In the genomic region with DNA sequence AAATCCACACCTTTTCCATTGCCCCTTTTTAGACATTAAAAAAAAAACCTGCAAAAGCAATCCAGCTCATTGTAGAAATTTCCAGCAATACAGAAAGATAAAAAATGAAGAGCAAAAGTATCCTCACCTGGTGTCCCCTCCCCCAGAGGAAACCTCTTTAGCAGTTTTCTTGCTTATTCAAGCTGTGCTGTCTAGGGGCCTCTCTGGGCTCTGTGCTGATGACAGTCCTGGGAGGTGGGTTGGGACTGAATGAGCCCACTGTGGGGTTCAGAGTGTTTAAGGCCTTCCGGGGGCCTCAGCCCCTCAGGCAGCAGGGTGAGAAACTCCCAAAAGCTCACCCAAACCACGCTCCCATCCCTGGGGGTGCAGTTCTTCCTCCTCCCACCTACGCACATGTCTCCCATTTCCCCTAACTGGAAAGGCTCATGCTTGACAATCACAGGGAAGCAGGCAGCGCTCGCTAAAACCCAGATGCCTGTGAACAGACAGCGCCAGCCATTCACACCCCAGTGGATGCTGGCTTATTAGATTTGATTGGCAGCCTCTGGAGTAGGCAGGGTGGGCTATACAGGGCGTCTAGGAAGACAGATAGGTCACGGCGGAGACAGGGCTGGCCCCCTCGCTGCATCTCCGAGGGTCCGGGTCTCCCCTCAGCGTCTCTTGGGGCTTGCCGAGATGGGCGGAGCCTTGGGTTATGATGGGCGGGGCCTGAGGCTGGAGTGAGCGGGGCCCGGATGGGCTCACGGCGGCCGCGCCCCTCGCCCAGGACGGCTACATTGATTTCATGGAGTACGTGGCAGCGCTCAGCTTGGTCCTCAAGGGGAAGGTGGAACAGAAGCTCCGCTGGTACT, we compare ENCODE assay signal across 9 cellular contexts. TPM values are rescaled to one million over a fixed set of nuclear protein-coding genes. Genes with fewer than 3 reads are reported as not detected.
DNase-seq lines count a peak whose midpoint lies in the region; ATAC-seq and TF ChIP-seq lines count a peak whose summit lies in the region.
"Had no signal": no experiment of that assay in that cellular context is flagged by ENCODE, and none has a peak within 500 bp of the region (broad histone marks: within the 10 kb centered on the region; RNA-seq: fewer than 3 reads in every experiment).

No MANE protein-coding gene starts in this region.

- H3K9me2 ChIP-seq in PC-3 (replicated peaks; ENCODE audit: low read length), result no peaks in the 10 kb centered on the region

- POLR2A ChIA-PET in PC-3 (lab: Charles Lee; ENCODE audit: unreplicated experiment), result no interaction called here

- H3K36me3 ChIP-seq in HAP-1 (replicated peaks) (no peaks in the 10 kb centered on the region), trophoblast cell (ENCODE audit: control insufficient read depth in 1 of 2, insufficient read depth in 2 of 2, low read length in 2 of 2) (no peaks in the 10 kb centered on the region), PC-3 (ENCODE audit: low read depth, low read length) (no peaks in the 10 kb centered on the region)
- H3K36me3 ChIP-seq: lower lobe of right lung had no signal

- H3K14ac ChIP-seq in trophoblast cell (ENCODE audit: low read length), result peak overlapping the region; percentile 10

- H3K23ac ChIP-seq in trophoblast cell (ENCODE audit: low read length), result no peak overlapping the region

- H3K4me1 ChIP-seq in HAP-1, result peaks cover 26% of the 10 kb centered on the region
- peaks cover 17 to 23% of the 10 kb centered on the region in 2 experiments for H3K4me1 ChIP-seq in trophoblast cell (ENCODE audit: control insufficient read depth in 1 of 2, insufficient read depth in 2 of 2, low read length in 2 of 2)
- H3K4me1 ChIP-seq in PC-3 (ENCODE audit: insufficient read depth, low read length), result peaks cover 8% of the 10 kb centered on the region
- H3K4me1 ChIP-seq: lower lobe of right lung had no signal

- H3K18ac ChIP-seq in trophoblast cell (ENCODE audit: low read length), result no peak overlapping the region

- H3K79me1 ChIP-seq in trophoblast cell (ENCODE audit: low read length), result peaks cover 5% of the 10 kb centered on the region

- CTCF ChIA-PET in PC-3 (lab: Charles Lee), result no interaction called here

- H3K9me3 Mint-ChIP-seq in glutamatergic neuron (ENCODE audit: unreplicated experiment), result peaks cover 2% of the 10 kb centered on the region

- no peak for TF ChIP-seq CTCF in glutamatergic neuron (IDR thresholded peaks at IDR 0.05; ENCODE audit: partially characterized antibody, unreplicated experiment)
- no peak for TF ChIP-seq CTCF in PC-3 (conservative IDR thresholded peaks at IDR 0.05; ENCODE audit: low read depth, low read length)

- no peak overlapping the region for H2BK5ac ChIP-seq in trophoblast cell (ENCODE audit: low read depth, low read length, poor library complexity)

- no CpG with 5 or more reads among the region's 27 CpGs for WGBS in trophoblast cell (ENCODE audit: extremely low coverage, insufficient coverage, insufficient read length)

- intact Hi-C loops in PC-3 (cut with micrococcal nuclease), result no loop called here

- H3K9me3 ChIP-seq in HAP-1 (no peaks in the 10 kb centered on the region), trophoblast cell (ENCODE audit: insufficient read depth, low read depth, low read length) (no peaks in the 10 kb centered on the region), PC-3 (ENCODE audit: low read length) (no peaks in the 10 kb centered on the region)
- H3K9me3 ChIP-seq: lower lobe of right lung had no signal

- H2AK5ac ChIP-seq in trophoblast cell (ENCODE audit: low read length), result no peak overlapping the region

- in situ Hi-C loops in HAP-1 (cut with MboI; ENCODE audit: low sequenced_read_pairs), result no loop called here

- H4K91ac ChIP-seq in trophoblast cell (ENCODE audit: low read depth, low read length), result peak overlapping the region; percentile 45

- H3K27me3 Mint-ChIP-seq in glutamatergic neuron (ENCODE audit: unreplicated experiment), result peaks cover 10% of the 10 kb centered on the region

- BruUV-seq in PC-3 (replicated peaks; lab: Mats Ljungman, UMichigan), result no TSS peak

- DNase-seq in HAP-1 (ENCODE audit: low spot score in 2 of 2) (peak; percentile 23 to 50), glutamatergic neuron (peak; percentile 78), trophoblast cell (no peak), NCI-H345 treated with DMSO at 0.1 percent for 48 hours (lab: John Stamatoyannopoulos, UW; ENCODE audit: unreplicated experiment) (no peak), PC-3 (no peak), NCI-H226 (no peak)
- DNase-seq in activated CD8-positive, alpha-beta memory T cell treated with anti-CD3 and anti-CD28 coated beads, Interleukin-2, amount 50 U/mL, for 48 hours, result peak; percentile 60
- DNase-seq: lower lobe of right lung had no signal

- H2AFZ ChIP-seq in trophoblast cell (ENCODE audit: insufficient read depth, low read length, poor library complexity) (no peak overlapping the region), PC-3 (ENCODE audit: low read length) (no peak overlapping the region)

- H3K4me3 Mint-ChIP-seq in glutamatergic neuron (ENCODE audit: unreplicated experiment), result peak overlapping the region; percentile 84

- H3K27ac Mint-ChIP-seq in glutamatergic neuron (ENCODE audit: unreplicated experiment), result peak overlapping the region; percentile 22

- H4K20me1 ChIP-seq in PC-3 (ENCODE audit: low read length), result no peaks in the 10 kb centered on the region

- no peaks in the 10 kb centered on the region for H3K36me3 Mint-ChIP-seq in glutamatergic neuron (ENCODE audit: unreplicated experiment)

- H3K9ac ChIP-seq in trophoblast cell (ENCODE audit: low read length), result no peak overlapping the region
- no peak overlapping the region for H3K9ac ChIP-seq in PC-3 (ENCODE audit: low read length)

- H3K79me2 ChIP-seq in trophoblast cell (ENCODE audit: control insufficient read depth, insufficient read depth, low read length, poor library complexity) (no peaks in the 10 kb centered on the region), PC-3 (ENCODE audit: low read length) (no peaks in the 10 kb centered on the region)

- no peak overlapping the region for H3K27ac ChIP-seq in trophoblast cell (ENCODE audit: low read depth, low read length)
- no peak overlapping the region for H3K27ac ChIP-seq in PC-3 (ENCODE audit: low read length)
- H3K27ac ChIP-seq: lower lobe of right lung had no signal

- H3K27me3 ChIP-seq in HAP-1 (ENCODE audit: low read depth), result no peaks in the 10 kb centered on the region
- no peaks in the 10 kb centered on the region for H3K27me3 ChIP-seq in trophoblast cell (ENCODE audit: insufficient read depth, low read length)
- no peaks in the 10 kb centered on the region for H3K27me3 ChIP-seq in PC-3 (ENCODE audit: low read length)

- H3K4me3 ChIP-seq in HAP-1 (no peak overlapping the region), trophoblast cell (ENCODE audit: low read depth, low read length) (peak overlapping the region; percentile 35), PC-3 (ENCODE audit: low read length) (no peak overlapping the region)
- H3K4me3 ChIP-seq: lower lobe of right lung had no signal

- H3K4me2 ChIP-seq in trophoblast cell (ENCODE audit: low read length), result peak overlapping the region; percentile 47
- H3K4me2 ChIP-seq in PC-3 (ENCODE audit: low read length), result no peak overlapping the region

- H3F3A ChIP-seq in PC-3 (ENCODE audit: low read length, unreplicated experiment), result no peaks in the 10 kb centered on the region

- peaks cover 11% of the 10 kb centered on the region for H3K4me1 Mint-ChIP-seq in glutamatergic neuron (ENCODE audit: low read depth, unreplicated experiment)

- no peak overlapping the region for H2BK12ac ChIP-seq in trophoblast cell (ENCODE audit: low read length)

- H3K4ac ChIP-seq in trophoblast cell (ENCODE audit: low read depth, low read length), result no peak overlapping the region

- ATAC-seq in PC-3 (no peak), GM21381 (IDR thresholded peaks at IDR 0.05; ENCODE audit: unreplicated experiment) (no peak)

- no peak overlapping the region for H4K12ac ChIP-seq in trophoblast cell (ENCODE audit: low read depth, low read length)

- H4K8ac ChIP-seq in trophoblast cell (ENCODE audit: low read depth, low read length), result peak overlapping the region; percentile 45

- no peak overlapping the region for H2BK120ac ChIP-seq in trophoblast cell (ENCODE audit: insufficient read depth, low read length, poor library complexity)

RNA-seq across cellular contexts. Expression of gene GUCA1A, which starts 4.6 kb away (rescaled TPM):
- total RNA-seq in glutamatergic neuron (ENCODE audit: unreplicated experiment) (2.2 TPM), PC-3 (2014; rRNA removed) (not detected in 2 replicates)
- polyA plus RNA-seq in trophoblast cell (2013), result 1.2 and 1.7 TPM in 2 replicates
- total RNA-seq: lower lobe of right lung had no signal

RNA-seq across cellular contexts. Expression of gene GUCA1B, which starts 17.0 kb away (rescaled TPM):
- total RNA-seq in glutamatergic neuron (ENCODE audit: unreplicated experiment) (3.1 TPM), PC-3 (2014; rRNA removed) (1.2 and 2.8 TPM in 2 replicates)
- 0.32 and 0.42 TPM in 2 replicates for polyA plus RNA-seq in trophoblast cell (2013)

RNA-seq across cellular contexts. Expression of gene C6orf132, which starts 35.3 kb away (rescaled TPM):
- 0.25 TPM for total RNA-seq in glutamatergic neuron (ENCODE audit: unreplicated experiment)
- 12.8 and 13.7 TPM in 2 replicates for polyA plus RNA-seq in trophoblast cell (2013)
- total RNA-seq in PC-3 (2014; rRNA removed), result 66.0 and 86.3 TPM in 2 replicates

RNA-seq across cellular contexts. Expression of gene MRPS10, which starts 39.9 kb away (rescaled TPM):
- 25.9 TPM for total RNA-seq in glutamatergic neuron (ENCODE audit: unreplicated experiment)
- 21.6 and 21.9 TPM in 2 replicates for polyA plus RNA-seq in trophoblast cell (2013)
- total RNA-seq in PC-3 (2014; rRNA removed), result 72.2 and 82.1 TPM in 2 replicates

Comparison
In these comparisons a context has a peak if more than half of its experiments do, and no peak if none do; other contexts are left out.
1. DNase-seq: peak in HAP-1 (2 of 2), activated CD8-positive, alpha-beta memory T cell treated with anti-CD3 and anti-CD28 coated beads, Interleukin-2, amount 50 U/mL, for 48 hours (single experiment) and glutamatergic neuron (single experiment); none in trophoblast cell (0 of 2), NCI-H345 treated with DMSO at 0.1 percent for 48 hours (single experiment), PC-3 (single experiment) and NCI-H226 (single experiment).
2. RNA of gene C6orf132, which starts 35.3 kb away (total RNA-seq): 66.0 to 86.3 TPM in PC-3; 0.25 TPM in glutamatergic neuron (single experiment); every median in the first group is over 10 times any median in the second.